ENCODE assay signal across 1 cellular context in the genomic region with DNA sequence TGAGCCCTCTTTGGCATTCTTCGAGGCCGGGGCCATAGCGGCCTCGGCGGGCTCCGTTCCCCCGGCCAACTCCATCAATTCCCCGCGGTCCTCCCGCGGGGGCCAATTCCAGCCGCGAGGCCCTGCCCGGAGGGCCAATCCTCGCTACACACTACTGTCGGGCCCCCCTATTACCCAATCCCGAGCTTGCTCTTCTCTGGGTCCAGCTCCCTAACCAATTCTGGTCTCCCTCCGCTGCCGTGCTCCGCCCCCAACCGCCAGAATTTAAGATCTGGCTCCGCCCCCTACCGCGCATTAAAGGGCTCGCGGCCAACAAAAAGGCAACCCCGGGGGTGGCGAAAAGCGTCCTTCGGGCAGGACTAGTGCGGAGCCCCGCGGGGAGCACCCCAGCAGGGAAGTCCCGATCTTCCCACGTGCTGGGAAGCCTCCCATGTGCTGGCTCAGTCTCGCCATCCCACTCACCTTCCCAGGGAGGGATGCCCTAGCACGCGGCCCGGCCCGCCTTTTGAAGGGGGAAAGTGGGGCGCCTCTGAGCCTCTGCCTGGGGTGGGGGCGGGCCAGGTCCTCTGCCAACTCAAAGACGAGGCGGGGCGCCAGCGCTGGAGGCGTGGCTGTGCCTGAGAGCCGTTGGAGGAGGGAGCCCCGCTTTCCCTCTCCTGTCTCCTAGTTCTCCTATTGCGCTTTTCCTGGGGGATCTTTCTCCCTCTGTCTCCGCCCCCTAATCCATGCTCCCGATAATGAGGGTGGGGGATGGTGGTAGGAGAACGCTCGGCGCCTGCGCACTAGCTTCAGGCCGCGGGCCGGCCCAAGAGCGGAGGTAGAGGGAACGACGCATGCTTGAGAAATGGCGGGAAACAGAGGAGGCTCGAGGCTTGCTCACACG.
TF ChIP-seq lines count a peak whose summit lies in the region.

No MANE protein-coding gene starts in this region.

TF ChIP-seq in HepG2, 621 proteins besides CTCF, POLR2A, EP300 and RAD21:
- no peak for TF ChIP-seq RORA (CRISPR knock-in tag; IDR thresholded peaks at IDR 0.05)
- TF ChIP-seq, protein P1, sequence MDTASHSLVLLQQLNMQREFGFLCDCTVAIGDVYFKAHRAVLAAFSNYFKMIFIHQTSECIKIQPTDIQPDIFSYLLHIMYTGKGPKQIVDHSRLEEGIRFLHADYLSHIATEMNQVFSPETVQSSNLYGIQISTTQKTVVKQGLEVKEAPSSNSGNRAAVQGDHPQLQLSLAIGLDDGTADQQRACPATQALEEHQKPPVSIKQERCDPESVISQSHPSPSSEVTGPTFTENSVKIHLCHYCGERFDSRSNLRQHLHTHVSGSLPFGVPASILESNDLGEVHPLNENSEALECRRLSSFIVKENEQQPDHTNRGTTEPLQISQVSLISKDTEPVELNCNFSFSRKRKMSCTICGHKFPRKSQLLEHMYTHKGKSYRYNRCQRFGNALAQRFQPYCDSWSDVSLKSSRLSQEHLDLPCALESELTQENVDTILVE (CRISPR knock-in tag; IDR thresholded peaks at IDR 0.05), result no peak
- no peak for TF ChIP-seq NCOA5 (CRISPR knock-in tag; IDR thresholded peaks at IDR 0.05)
- no peak for TF ChIP-seq KLF12 (CRISPR knock-in tag; IDR thresholded peaks at IDR 0.05; ENCODE audit: borderline replicate concordance)
- TF ChIP-seq ZNF550 (CRISPR knock-in tag; IDR thresholded peaks at IDR 0.05; ENCODE audit: borderline replicate concordance), result no peak
- TF ChIP-seq USF2 (IDR thresholded peaks at IDR 0.05; ENCODE audit: low read depth, low read length), result no peak
- TF ChIP-seq USF2 (CRISPR knock-in tag; IDR thresholded peaks at IDR 0.05; ENCODE audit: borderline replicate concordance), result no peak
- TF ChIP-seq NCOA1 (CRISPR knock-in tag; IDR thresholded peaks at IDR 0.05), result no peak
- TF ChIP-seq, protein P2, sequence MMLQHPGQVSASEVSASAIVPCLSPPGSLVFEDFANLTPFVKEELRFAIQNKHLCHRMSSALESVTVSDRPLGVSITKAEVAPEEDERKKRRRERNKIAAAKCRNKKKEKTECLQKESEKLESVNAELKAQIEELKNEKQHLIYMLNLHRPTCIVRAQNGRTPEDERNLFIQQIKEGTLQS (CRISPR knock-in tag; IDR thresholded peaks at IDR 0.05), result no peak
- TF ChIP-seq REXO4 (CRISPR knock-in tag; IDR thresholded peaks at IDR 0.05; ENCODE audit: borderline replicate concordance), result no peak
- no peak for TF ChIP-seq PITX1 (CRISPR knock-in tag; IDR thresholded peaks at IDR 0.05)
- no peak for TF ChIP-seq ZSCAN25 (CRISPR knock-in tag; IDR thresholded peaks at IDR 0.05)
- TF ChIP-seq ZNF615 (CRISPR knock-in tag; IDR thresholded peaks at IDR 0.05; ENCODE audit: borderline replicate concordance), result no peak
- no peak for TF ChIP-seq ZNF891 (CRISPR knock-in tag; IDR thresholded peaks at IDR 0.05)
- TF ChIP-seq ZNF333 (CRISPR knock-in tag; IDR thresholded peaks at IDR 0.05; ENCODE audit: borderline replicate concordance), result 0 out of 2 replicates have a peak, but pooled peaks have one; percentile 27
- TF ChIP-seq, protein P3, sequence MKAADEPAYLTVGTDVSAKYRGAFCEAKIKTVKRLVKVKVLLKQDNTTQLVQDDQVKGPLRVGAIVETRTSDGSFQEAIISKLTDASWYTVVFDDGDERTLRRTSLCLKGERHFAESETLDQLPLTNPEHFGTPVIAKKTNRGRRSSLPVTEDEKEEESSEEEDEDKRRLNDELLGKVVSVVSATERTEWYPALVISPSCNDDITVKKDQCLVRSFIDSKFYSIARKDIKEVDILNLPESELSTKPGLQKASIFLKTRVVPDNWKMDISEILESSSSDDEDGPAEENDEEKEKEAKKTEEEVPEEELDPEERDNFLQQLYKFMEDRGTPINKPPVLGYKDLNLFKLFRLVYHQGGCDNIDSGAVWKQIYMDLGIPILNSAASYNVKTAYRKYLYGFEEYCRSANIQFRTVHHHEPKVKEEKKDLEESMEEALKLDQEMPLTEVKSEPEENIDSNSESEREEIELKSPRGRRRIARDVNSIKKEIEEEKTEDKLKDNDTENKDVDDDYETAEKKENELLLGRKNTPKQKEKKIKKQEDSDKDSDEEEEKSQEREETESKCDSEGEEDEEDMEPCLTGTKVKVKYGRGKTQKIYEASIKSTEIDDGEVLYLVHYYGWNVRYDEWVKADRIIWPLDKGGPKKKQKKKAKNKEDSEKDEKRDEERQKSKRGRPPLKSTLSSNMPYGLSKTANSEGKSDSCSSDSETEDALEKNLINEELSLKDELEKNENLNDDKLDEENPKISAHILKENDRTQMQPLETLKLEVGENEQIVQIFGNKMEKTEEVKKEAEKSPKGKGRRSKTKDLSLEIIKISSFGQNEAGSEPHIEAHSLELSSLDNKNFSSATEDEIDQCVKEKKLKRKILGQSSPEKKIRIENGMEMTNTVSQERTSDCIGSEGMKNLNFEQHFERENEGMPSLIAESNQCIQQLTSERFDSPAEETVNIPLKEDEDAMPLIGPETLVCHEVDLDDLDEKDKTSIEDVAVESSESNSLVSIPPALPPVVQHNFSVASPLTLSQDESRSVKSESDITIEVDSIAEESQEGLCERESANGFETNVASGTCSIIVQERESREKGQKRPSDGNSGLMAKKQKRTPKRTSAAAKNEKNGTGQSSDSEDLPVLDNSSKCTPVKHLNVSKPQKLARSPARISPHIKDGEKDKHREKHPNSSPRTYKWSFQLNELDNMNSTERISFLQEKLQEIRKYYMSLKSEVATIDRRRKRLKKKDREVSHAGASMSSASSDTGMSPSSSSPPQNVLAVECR (CRISPR knock-in tag; IDR thresholded peaks at IDR 0.05; ENCODE audit: borderline replicate concordance), result 0 out of 2 replicates have a peak, but pooled peaks have one; percentile 10
- TF ChIP-seq STAT5B (CRISPR knock-in tag; IDR thresholded peaks at IDR 0.05), result no peak
- no peak for TF ChIP-seq PBX3 (CRISPR knock-in tag; IDR thresholded peaks at IDR 0.05; ENCODE audit: borderline replicate concordance)
TF ChIP-seq in HepG2: peak in this region for 2.
